22 cellular contexts compared by ENCODE assay signal in the genomic region with DNA sequence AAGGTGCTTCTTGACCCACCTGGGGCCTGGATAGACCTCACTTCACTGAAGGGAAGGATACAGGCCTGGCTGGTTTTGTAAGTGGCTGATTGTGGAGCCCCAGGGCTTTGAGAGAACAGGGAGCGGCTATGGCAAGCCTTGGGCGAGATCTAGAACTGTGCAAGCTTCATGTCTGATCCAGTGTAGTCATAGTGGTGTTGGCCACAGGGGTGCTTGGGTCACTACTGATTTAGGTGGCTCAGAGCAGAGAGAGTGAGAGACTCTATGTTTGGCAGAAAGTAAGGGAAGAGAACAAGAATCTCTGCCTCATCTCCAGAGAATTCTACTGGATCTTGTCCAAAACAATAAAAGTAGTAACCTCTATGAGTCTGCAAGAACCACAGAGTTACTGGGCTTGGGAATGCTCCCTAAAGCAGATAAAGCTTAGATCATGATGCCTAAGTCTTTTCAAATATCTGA.
DNase-seq lines count a peak whose midpoint lies in the region; ATAC-seq and TF ChIP-seq lines count a peak whose summit lies in the region.
"Had no signal": no experiment of that assay in that cellular context is flagged by ENCODE, and none has a peak within 500 bp of the region (broad histone marks: within the 10 kb centered on the region; RNA-seq: fewer than 3 reads in every experiment).

No MANE protein-coding gene starts in this region.

- no peak for TF ChIP-seq RAD21 in IMR-90 (IDR thresholded peaks at IDR 0.05; ENCODE audit: low read length)

- TF ChIP-seq CTCF in IMR-90 (conservative IDR thresholded peaks at IDR 0.05; ENCODE audit: low read depth, low read length), result no peak
- TF ChIP-seq CTCF in brain microvascular endothelial cell (IDR thresholded peaks at IDR 0.05; ENCODE audit: low read depth, low read length, missing control alignments), result no peak
- TF ChIP-seq CTCF in dorsolateral prefrontal cortex (IDR thresholded peaks at IDR 0.05 in 54 of 56, conservative IDR thresholded peaks at IDR 0.05 in 2 of 56; ENCODE audit: low read depth in 1 of 56, partially characterized antibody in 56 of 56), result no peak

- no peak overlapping the region for H4K8ac ChIP-seq in IMR-90 (ENCODE audit: low read depth in 2 of 2, low read length in 2 of 2)

- no peak overlapping the region for H2AK5ac ChIP-seq in IMR-90 (ENCODE audit: low read depth, low read length)

- H2BK5ac ChIP-seq in IMR-90 (ENCODE audit: low read depth, low read length, poor library complexity, severe bottlenecking), result no peak overlapping the region

- 80% methylated on average over 2 of the region's 2 CpGs; no CpG with 5 or more reads in 1 of the 2 experiments for WGBS in IMR-90 (ENCODE audit: extremely low coverage in 2 of 2, insufficient read length in 1 of 2), 2 experiments
- WGBS in aorta, 2 donors, result 90 to 92% methylated on average over 2 of the region's 2 CpGs

- H2AK9ac ChIP-seq in IMR-90 (replicated peaks; ENCODE audit: low read depth, low read length, poor library complexity), result no peak overlapping the region

- H4K20me1 ChIP-seq in IMR-90 (ENCODE audit: insufficient read depth, low read length), result no peaks in the 10 kb centered on the region

- no peak overlapping the region for H2AFZ ChIP-seq in IMR-90 (replicated peaks; ENCODE audit: low read length, poor library complexity)

- DNase-seq in AG08395 (ENCODE audit: low spot score) (peak; percentile 19), IMR-90 (peak; percentile 25), brain microvascular endothelial cell (peak; percentile 83), kidney glomerular epithelial cell (lab: John Stamatoyannopoulos, UW) (peak; percentile 65), aorta (no peak), SJCRH30 (no peak), dorsolateral prefrontal cortex (no peak)
- DNase-seq in activated CD8-positive, alpha-beta memory T cell treated with anti-CD3 and anti-CD28 coated beads, Interleukin-2, amount 50 U/mL, for 48 hours, result no peak
- DNase-seq: activated CD4-positive, alpha-beta T cell treated with anti-CD3 and anti-CD28 coated beads for 1 hour; activated naive CD8-positive, alpha-beta T cell treated with anti-CD3 and anti-CD28 coated beads, Interleukin-2, amount 10 ng/mL, durations not matched to agents 7 days and 5 days; effector CD8-positive, alpha-beta T cell; GDM1; hippocampal formation; islet precursor cell; naive thymus-derived CD4-positive, alpha-beta T cell; NCI-H1930; NK-92 treated with Interleukin-12 subunit alpha and Interleukin-12 subunit beta, amount 100 ng/mL, for 24 hours; posterior cingulate gyrus; stimulated activated CD4-positive, alpha-beta T cell treated with anti-CD3 and anti-CD28 coated beads, Interleukin-4, amount 100 ng/mL, for 1 hour; upper lobe of right lung had no signal

- no peak for ATAC-seq in IMR-90 (ENCODE audit: low read depth)
- no peak for ATAC-seq in aorta (ENCODE audit: low FRiP score)
- ATAC-seq: naive thymus-derived CD4-positive, alpha-beta T cell; upper lobe of right lung had no signal

- H3K27me3 ChIP-seq in IMR-90 (ENCODE audit: control insufficient read depth, insufficient read depth, low read length), result no peaks in the 10 kb centered on the region
- no peaks in the 10 kb centered on the region for H3K27me3 ChIP-seq in brain microvascular endothelial cell (replicated peaks)
- H3K27me3 ChIP-seq in aorta (ENCODE audit: control insufficient read depth in 1 of 2, insufficient read depth in 2 of 2, low read length in 1 of 2), result no peaks in the 10 kb centered on the region
- H3K27me3 ChIP-seq in SJCRH30, result no peaks in the 10 kb centered on the region
- no peaks in the 10 kb centered on the region for H3K27me3 ChIP-seq in dorsolateral prefrontal cortex
- H3K27me3 ChIP-seq: upper lobe of right lung had no signal

- no peak overlapping the region for H3K4me2 ChIP-seq in IMR-90 (ENCODE audit: low read depth, low read length)

- no peak overlapping the region for H4K5ac ChIP-seq in IMR-90 (ENCODE audit: low read depth, low read length)

- dilution Hi-C loops in IMR-90 (cut with HindIII; ENCODE audit: low sequenced_read_pairs, unreplicated experiment), result no loop called here

- no peak overlapping the region for H3K14ac ChIP-seq in IMR-90 (replicated peaks; ENCODE audit: low read depth, low read length)

- no peak overlapping the region for H2BK120ac ChIP-seq in IMR-90 (ENCODE audit: low read depth, low read length)

- H3K56ac ChIP-seq in IMR-90 (ENCODE audit: extremely low read depth, insufficient read depth, low read length), result no peak overlapping the region

- H3K9me1 ChIP-seq in IMR-90 (ENCODE audit: insufficient read depth, low read length), result no peaks in the 10 kb centered on the region

- CTCF ChIA-PET in IMR-90 (lab: Yijun Ruan, JAX), result no interaction called here

- H3K4ac ChIP-seq in IMR-90 (ENCODE audit: low read depth, low read length), result no peak overlapping the region

- H3K9me3 ChIP-seq in IMR-90 (ENCODE audit: control insufficient read depth, insufficient read depth, low read length) (peaks cover 6% of the 10 kb centered on the region; the same call in 1 of the 2 replicates), aorta (ENCODE audit: control insufficient read depth, low read length) (peaks cover 2% of the 10 kb centered on the region), SJCRH30 (replicated peaks) (no peaks in the 10 kb centered on the region)
- H3K9me3 ChIP-seq: upper lobe of right lung had no signal

- POLR2A ChIA-PET in IMR-90 (lab: Charles Lee; ENCODE audit: unreplicated experiment), result no interaction called here

- no peak overlapping the region for H3K18ac ChIP-seq in IMR-90 (ENCODE audit: low read depth, low read length)

- in situ Hi-C loops in IMR-90 (cut with MboI; ENCODE audit: low sequenced_read_pairs) (no loop called here), brain microvascular endothelial cell (cut with HindIII; ENCODE audit: low pct_ligation_motif_present, low sequenced_read_pairs) (no loop called here)

- no TSS peak for BruUV-seq in IMR-90 (replicated peaks; lab: Mats Ljungman, UMichigan)

- H3K4me1 ChIP-seq in IMR-90 (ENCODE audit: control insufficient read depth, insufficient read depth, low read length), result no peaks in the 10 kb centered on the region
- no peaks in the 10 kb centered on the region for H3K4me1 ChIP-seq in aorta (ENCODE audit: control insufficient read depth in 1 of 2, insufficient read depth in 2 of 2, low read length in 2 of 2)
- no peaks in the 10 kb centered on the region for H3K4me1 ChIP-seq in SJCRH30
- H3K4me1 ChIP-seq: upper lobe of right lung had no signal

- H2BK20ac ChIP-seq in IMR-90 (ENCODE audit: low read depth, low read length), result no peak overlapping the region

- H3K36me3 ChIP-seq in IMR-90 (ENCODE audit: control insufficient read depth, insufficient read depth, low read length) (no peaks in the 10 kb centered on the region), brain microvascular endothelial cell (replicated peaks) (no peaks in the 10 kb centered on the region), aorta (ENCODE audit: control insufficient read depth in 1 of 2, insufficient read depth in 2 of 2, low read length in 1 of 2) (no peaks in the 10 kb centered on the region), SJCRH30 (no peaks in the 10 kb centered on the region)
- H3K36me3 ChIP-seq: upper lobe of right lung had no signal

- H3K79me1 ChIP-seq in IMR-90 (ENCODE audit: low read depth in 1 of 2, low read length in 2 of 2), result no peaks in the 10 kb centered on the region

- H3K27ac ChIP-seq in IMR-90 (ENCODE audit: insufficient read depth, low read length) (no peak overlapping the region), brain microvascular endothelial cell (peak overlapping the region; percentile 75), aorta (ENCODE audit: low read depth in 1 of 2, low read length in 2 of 2) (no peak overlapping the region), SJCRH30 (no peak overlapping the region), dorsolateral prefrontal cortex (no peak overlapping the region)
- H3K27ac ChIP-seq: C4-2B, skin epidermis, upper lobe of right lung had no signal

- H3K23ac ChIP-seq in IMR-90 (ENCODE audit: low read depth, low read length), result no peak overlapping the region

- intact Hi-C loops in IMR-90 (cut with micrococcal nuclease), result no loop called here
- intact Hi-C loops in aorta (cut with DNase I), result no loop called here
- intact Hi-C loops in dorsolateral prefrontal cortex (cut with DNase I), result no loop called here

- H3K9ac ChIP-seq in IMR-90 (ENCODE audit: low read depth, low read length), result no peak overlapping the region

- H3K4me3 ChIP-seq in IMR-90 (ENCODE audit: insufficient read depth, low read depth, low read length), result no peak overlapping the region
- no peak overlapping the region for H3K4me3 ChIP-seq in brain microvascular endothelial cell (ENCODE audit: low read depth, low read length)
- no peak overlapping the region for H3K4me3 ChIP-seq in aorta (ENCODE audit: low read length in 2 of 2)
- no peak overlapping the region for H3K4me3 ChIP-seq in SJCRH30
- no peak overlapping the region for H3K4me3 ChIP-seq in dorsolateral prefrontal cortex
- H3K4me3 ChIP-seq: skin epidermis, upper lobe of right lung had no signal

- no peak overlapping the region for H4K91ac ChIP-seq in IMR-90 (ENCODE audit: insufficient read depth, low read depth, low read length)

- no peak overlapping the region for H2BK15ac ChIP-seq in IMR-90 (ENCODE audit: low read depth, low read length)

- TF ChIP-seq POLR2A in IMR-90 (IDR thresholded peaks at IDR 0.05; ENCODE audit: low read depth, low read length), result no peak

TF ChIP-seq in IMR-90, 13 proteins besides CTCF, POLR2A, EP300 and RAD21:
- TF ChIP-seq USF2 (IDR thresholded peaks at IDR 0.05; ENCODE audit: low read depth, low read length), result no peak
- TF ChIP-seq NFE2L2 (IDR thresholded peaks at IDR 0.05; ENCODE audit: low read depth, low read length), result no peak

Comparison
In these comparisons a context has a peak if more than half of its experiments do, and no peak if none do; other contexts are left out.
1. DNase-seq: peak in AG08395 (single experiment), IMR-90 (single experiment), brain microvascular endothelial cell (single experiment) and kidney glomerular epithelial cell (single experiment); none in aorta (0 of 2), activated CD8-positive, alpha-beta memory T cell treated with anti-CD3 and anti-CD28 coated beads, Interleukin-2, amount 50 U/mL, for 48 hours (single experiment), SJCRH30 (0 of 2) and dorsolateral prefrontal cortex (0 of 10).